In the genomic region with DNA sequence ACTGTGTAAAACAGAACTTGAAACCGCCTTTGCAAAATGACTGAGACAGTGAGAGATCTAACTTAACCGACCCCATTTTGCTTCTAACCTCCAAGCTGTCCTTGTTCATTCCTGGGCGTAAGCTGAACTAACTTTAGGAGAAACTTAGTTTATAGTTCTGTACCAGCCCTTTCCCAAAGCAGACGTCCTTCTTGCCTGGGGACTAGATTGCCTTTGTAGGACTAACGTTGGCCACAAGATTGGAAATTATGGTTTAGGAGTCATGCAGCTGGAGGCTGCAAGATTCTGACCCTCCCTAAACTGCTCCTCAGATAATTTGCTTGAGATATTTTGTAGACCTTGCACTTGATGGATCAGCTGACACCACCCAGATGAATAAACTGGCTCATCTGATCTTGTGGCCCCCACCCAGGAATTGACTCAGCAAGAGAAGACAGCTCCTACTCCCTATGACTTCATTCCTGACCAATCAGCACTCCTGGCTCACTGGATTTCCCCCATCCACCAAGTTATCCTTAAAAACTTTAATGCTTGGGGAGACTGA, we compare ENCODE assay signal across 19 cellular contexts.
DNase-seq lines count a peak whose midpoint lies in the region; ATAC-seq and TF ChIP-seq lines count a peak whose summit lies in the region.
"Had no signal": no experiment of that assay in that cellular context is flagged by ENCODE, and none has a peak within 500 bp of the region (broad histone marks: within the 10 kb centered on the region; RNA-seq: fewer than 3 reads in every experiment).

No MANE protein-coding gene starts in this region.

- no peak overlapping the region for H2BK15ac ChIP-seq in H9 (ENCODE audit: low read depth, low read length)

- no peaks in the 10 kb centered on the region for H3K27me3 ChIP-seq in H9 (ENCODE audit: insufficient read depth, low read length)
- H3K27me3 ChIP-seq: ascending aorta had no signal

- H3K27ac ChIP-seq in H9 (ENCODE audit: insufficient read length, low read depth, low read length): no peak overlapping the region
- H3K27ac ChIP-seq: ascending aorta had no signal

- no peak overlapping the region for H3K23ac ChIP-seq in H9 (ENCODE audit: insufficient read length, low read depth, low read length)

- H3K4me1 Mint-ChIP-seq in HFFc6 (ENCODE audit: low read depth) (peaks cover 43% of the 10 kb centered on the region), H9 (peaks cover 39 to 40% of the 10 kb centered on the region in 2 experiments)
- H3K4me1 Mint-ChIP-seq: CD8-positive, alpha-beta memory T cell; neural crest cell had no signal

- no peak overlapping the region for H3K9ac ChIP-seq in H9 (ENCODE audit: extremely low read depth, insufficient read length, low read length)

- H3K9me3 Mint-ChIP-seq in HFFc6: no peaks in the 10 kb centered on the region; the same call in 1 of the 2 replicates
- peaks cover 4 to 15% of the 10 kb centered on the region in 2 experiments for H3K9me3 Mint-ChIP-seq in H9
- H3K9me3 Mint-ChIP-seq: CD8-positive, alpha-beta memory T cell; neural crest cell; stimulated activated naive CD8-positive, alpha-beta T cell treated with anti-CD3 and anti-CD28 coated beads, Interleukin-15, amount 100 ng/mL, for 72 hours; T-helper 2 cell treated with Interferon-gamma antibody and Interleukin-4, amounts not matched to agents 5 μg/mL and 100 μg/mL, for 36 hours had no signal

- no peak overlapping the region for H2AK5ac ChIP-seq in H9 (ENCODE audit: insufficient read length, low read length)

- H3K27me3 Mint-ChIP-seq in HFFc6 (ENCODE audit: insufficient read depth) (no peaks in the 10 kb centered on the region; the same call in 1 of the 2 replicates), H9 (ENCODE audit: low read depth) (peaks cover 3% of the 10 kb centered on the region; the same call in 1 of the 2 replicates)

- no CpG with 5 or more reads among the region's 5 CpGs for WGBS in H9 (ENCODE audit: extremely low coverage, insufficient read length, low lambda C conversion rate)

- H4K91ac ChIP-seq in H9 (ENCODE audit: insufficient read length, low read depth, low read length): no peak overlapping the region

- H3K79me1 ChIP-seq in H9 (ENCODE audit: insufficient read depth, low read depth, low read length, poor library complexity, severe bottlenecking): no peaks in the 10 kb centered on the region

- no peak overlapping the region for H2BK12ac ChIP-seq in H9 (ENCODE audit: insufficient read length, low read depth, low read length)

- H3K4me3 Mint-ChIP-seq in HFFc6 (no peak overlapping the region), H9 (no peak overlapping the region)
- H3K4me3 Mint-ChIP-seq: CD8-positive, alpha-beta memory T cell; neural crest cell; stimulated activated naive CD8-positive, alpha-beta T cell treated with anti-CD3 and anti-CD28 coated beads, Interleukin-15, amount 100 ng/mL, for 72 hours; T-helper 2 cell treated with Interferon-gamma antibody and Interleukin-4, amounts not matched to agents 5 μg/mL and 100 μg/mL, for 36 hours had no signal

- H3K4ac ChIP-seq in H9 (ENCODE audit: low read depth, low read length): no peak overlapping the region

- TF ChIP-seq CTCF in AG09309 (IDR thresholded peaks at IDR 0.05; ENCODE audit: control insufficient read depth, insufficient read depth, low read depth, low read length, missing control alignments) (no peak), HFFc6 (IDR thresholded peaks at IDR 0.05) (no peak), cardiac fibroblast (IDR thresholded peaks at IDR 0.05; ENCODE audit: low read depth, low read length) (no peak), H9 (conservative IDR thresholded peaks at IDR 0.05) (no peak)

- no peak overlapping the region for H3T11ph ChIP-seq in H9 (ENCODE audit: low read length)

- H3K18ac ChIP-seq in H9 (ENCODE audit: insufficient read length, low read depth, low read length): no peak overlapping the region

- no peaks in the 10 kb centered on the region for H3K23me2 ChIP-seq in H9 (ENCODE audit: insufficient read length, low read depth, low read length, poor library complexity, severe bottlenecking)

- H3K4me3 ChIP-seq in AG09309 (ENCODE audit: control insufficient read depth, low read depth, low read length) (no peak overlapping the region), cardiac fibroblast (replicated peaks in 1 of 2; ENCODE audit: low read depth in 2 of 2, low read length in 2 of 2) (no peak overlapping the region)
- H3K4me3 ChIP-seq: ascending aorta had no signal

- DNase-seq in AG09309 (ENCODE audit: low read depth): peak; percentile 59
- peak; percentile 23 for DNase-seq in HFFc6
- DNase-seq in cardiac fibroblast (ENCODE audit: low read depth in 2 of 2): peak; percentile 41 to 93
- peak; percentile 43 for DNase-seq in iris pigment epithelial cell (ENCODE audit: low read depth)
- no peak for DNase-seq in H9
- no peak for DNase-seq in GF-D8 (lab: John Stamatoyannopoulos, UW)
- no peak for DNase-seq in HuH-7 (ENCODE audit: low spot score)
- DNase-seq: activated CD4-positive, alpha-beta T cell treated with anti-CD3 and anti-CD28 coated beads for 4 hours; activated naive CD4-positive, alpha-beta T cell; CD8-positive, alpha-beta memory T cell; islet precursor cell; KG1; NCI-H1048; NCI-H69; stimulated activated naive CD8-positive, alpha-beta T cell treated with anti-CD3 and anti-CD28 coated beads, Interleukin-15, amount 100 ng/mL, for 72 hours had no signal

- H3K36me3 Mint-ChIP-seq in HFFc6 (ENCODE audit: low read depth): peaks cover 10% of the 10 kb centered on the region; the same call in 1 of the 2 replicates
- peaks cover 0 to 11% (median 8%) of the 10 kb centered on the region in 3 experiments; a peak in 4 of 7 replicates for H3K36me3 Mint-ChIP-seq in H9 (ENCODE audit: insufficient read depth in 1 of 3, low read depth in 3 of 3)
- H3K36me3 Mint-ChIP-seq: CD8-positive, alpha-beta memory T cell had no signal

- ATAC-seq in HG02885 (IDR thresholded peaks at IDR 0.05; ENCODE audit: poor library complexity, unreplicated experiment): no peak
- ATAC-seq: stimulated activated naive CD8-positive, alpha-beta T cell treated with anti-CD3 and anti-CD28 coated beads, Interleukin-15, amount 100 ng/mL, for 72 hours had no signal

- H3K4me1 ChIP-seq in H9 (ENCODE audit: insufficient read depth, low read length): peaks cover 24% of the 10 kb centered on the region
- H3K4me1 ChIP-seq: ascending aorta had no signal

- H3K4me2 ChIP-seq in H9 (ENCODE audit: insufficient read depth, insufficient read length, low read length): no peak overlapping the region

- no peaks in the 10 kb centered on the region for H3K79me2 ChIP-seq in H9 (ENCODE audit: insufficient read depth, low read length)

- no peak overlapping the region for H4K5ac ChIP-seq in H9 (ENCODE audit: insufficient read length, low read depth, low read length)

- no peak overlapping the region for H2BK5ac ChIP-seq in H9 (ENCODE audit: insufficient read length, low read length)

- H3K9me3 ChIP-seq in H9 (ENCODE audit: control insufficient read depth, low read depth, low read length): no peaks in the 10 kb centered on the region
- H3K9me3 ChIP-seq: ascending aorta had no signal

- no peak overlapping the region for H2BK20ac ChIP-seq in H9 (ENCODE audit: low read depth, low read length, poor library complexity, severe bottlenecking)

- no peak overlapping the region for H2AFZ ChIP-seq in H9 (ENCODE audit: low read length)

- H3K14ac ChIP-seq in H9 (ENCODE audit: insufficient read depth, low read length): no peak overlapping the region

- no peak overlapping the region for H2BK120ac ChIP-seq in H9 (ENCODE audit: low read depth, low read length, poor library complexity, severe bottlenecking)

- H4K8ac ChIP-seq in H9 (replicated peaks; ENCODE audit: insufficient read length, low read depth, low read length): no peak overlapping the region

- H3K56ac ChIP-seq in H9 (ENCODE audit: insufficient read length, low read depth, low read length): no peak overlapping the region

- H3K27ac Mint-ChIP-seq in HFFc6: no peak overlapping the region
- H3K27ac Mint-ChIP-seq in H9: no peak overlapping the region
- H3K27ac Mint-ChIP-seq: CD8-positive, alpha-beta memory T cell; stimulated activated naive CD8-positive, alpha-beta T cell treated with anti-CD3 and anti-CD28 coated beads, Interleukin-15, amount 100 ng/mL, for 72 hours; T-helper 2 cell treated with Interferon-gamma antibody and Interleukin-4, amounts not matched to agents 5 μg/mL and 100 μg/mL, for 36 hours had no signal

- H4K20me1 ChIP-seq in H9 (ENCODE audit: control insufficient read depth, insufficient read depth, insufficient read length): no peaks in the 10 kb centered on the region

Comparison
In these comparisons a context has a peak if more than half of its experiments do, and no peak if none do; other contexts are left out.
1. DNase-seq: peak in AG09309 (single experiment), HFFc6 (single experiment), cardiac fibroblast (2 of 2) and iris pigment epithelial cell (single experiment); none in H9 (single experiment), GF-D8 (single experiment) and HuH-7 (single experiment).